Comparison of ENCODE assay signal across 18 cellular contexts in the genomic region with DNA sequence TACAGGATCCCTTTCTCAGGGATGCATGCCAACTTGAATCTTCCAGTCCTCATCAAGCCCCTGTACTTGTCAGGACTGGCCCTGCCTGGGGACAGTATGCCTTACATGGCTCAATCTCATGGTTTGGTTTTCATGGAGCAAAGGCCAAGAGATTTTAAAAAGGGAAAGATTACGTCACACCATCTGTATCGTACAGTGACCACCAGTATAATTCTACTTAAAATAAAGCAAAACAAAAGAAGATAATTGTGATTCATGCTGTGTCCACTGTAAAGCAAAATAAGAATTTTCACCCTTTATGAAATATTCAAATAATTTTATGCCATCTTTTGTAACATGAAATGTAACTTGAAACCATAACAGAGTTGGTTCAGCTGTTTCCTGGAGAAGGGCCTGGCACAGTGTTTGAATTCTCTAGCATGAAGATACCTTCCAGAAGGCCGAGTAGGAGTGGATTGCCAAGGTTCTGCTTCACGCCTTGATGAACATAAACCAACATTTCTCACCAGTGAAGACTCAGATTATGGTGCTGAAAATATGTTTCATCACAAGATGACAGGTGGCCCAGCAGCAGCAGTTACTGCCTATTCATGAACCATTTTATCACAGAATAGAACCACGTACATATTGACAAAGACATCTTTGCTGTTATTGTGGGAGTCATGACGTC.
DNase-seq lines count a peak whose midpoint lies in the region; ATAC-seq and TF ChIP-seq lines count a peak whose summit lies in the region.
"Had no signal": no experiment of that assay in that cellular context is flagged by ENCODE, and none has a peak within 500 bp of the region (broad histone marks: within the 10 kb centered on the region; RNA-seq: fewer than 3 reads in every experiment).

No MANE protein-coding gene starts in this region.

- H3K4me1 ChIP-seq in fibroblast of lung (ENCODE audit: control insufficient read depth, extremely low read depth, insufficient read depth, low read length) (no peaks in the 10 kb centered on the region), skeletal muscle satellite cell (ENCODE audit: control insufficient read depth, insufficient read depth, low read length) (peaks cover 15% of the 10 kb centered on the region)
- H3K4me1 ChIP-seq: Caco-2, left ventricle myocardium inferior had no signal

- H3K27ac Mint-ChIP-seq in T-helper 2 cell treated with Interferon-gamma antibody and Interleukin-4, amounts not matched to agents 5 μg/mL and 100 μg/mL, for 36 hours, result no peak overlapping the region
- H3K27ac Mint-ChIP-seq: natural killer cell treated with Interleukin-12 subunit alpha and Interleukin-12 subunit beta and Interleukin-15 and Interleukin-18, amount 100 ng/mL, for 72 hours had no signal

- no peaks in the 10 kb centered on the region for H3K4me1 Mint-ChIP-seq in T-helper 2 cell treated with Interferon-gamma antibody and Interleukin-4, amounts not matched to agents 5 μg/mL and 100 μg/mL, for 36 hours (ENCODE audit: low read depth)

- no peak overlapping the region for H2AFZ ChIP-seq in fibroblast of lung (ENCODE audit: low read length)

- no peak overlapping the region for H3K4me3 ChIP-seq in fibroblast of lung (replicated peaks in 1 of 4; ENCODE audit: control extremely low read depth in 1 of 4, insufficient read depth in 1 of 4, low read depth in 3 of 4, low read length in 4 of 4)
- H3K4me3 ChIP-seq in skeletal muscle satellite cell (ENCODE audit: low read length), result no peak overlapping the region
- H3K4me3 ChIP-seq: K562, left ventricle myocardium inferior had no signal

- H3K36me3 ChIP-seq in fibroblast of lung (ENCODE audit: control insufficient read depth, insufficient read depth, low read length) (no peaks in the 10 kb centered on the region), skeletal muscle satellite cell (ENCODE audit: insufficient read depth, low read length) (no peaks in the 10 kb centered on the region)
- H3K36me3 ChIP-seq: left ventricle myocardium inferior had no signal

- no peaks in the 10 kb centered on the region for H3K27me3 Mint-ChIP-seq in T-helper 2 cell treated with Interferon-gamma antibody and Interleukin-4, amounts not matched to agents 5 μg/mL and 100 μg/mL, for 36 hours (ENCODE audit: low read depth)
- H3K27me3 Mint-ChIP-seq: natural killer cell treated with Interleukin-12 subunit alpha and Interleukin-12 subunit beta and Interleukin-15 and Interleukin-18, amount 100 ng/mL, for 72 hours had no signal

- DNase-seq in NCI-H510A treated with DMSO at 0.1 percent for 48 hours (lab: John Stamatoyannopoulos, UW), result peak; percentile 4
- no peak for DNase-seq in NCI-H510A (lab: John Stamatoyannopoulos, UW)
- DNase-seq in RPMI7951 (ENCODE audit: low read depth), result peak; percentile 16
- DNase-seq in fibroblast of lung (ENCODE audit: low read depth in 2 of 2), result peak; percentile 24 to 65
- no peak for DNase-seq in HCEC 1CT
- no peak for DNase-seq in T-helper 2 cell treated with Interferon-gamma antibody and Interleukin-4, amounts not matched to agents 5 μg/mL and 100 μg/mL, for 36 hours (ENCODE audit: low spot score)
- DNase-seq: activated CD8-positive, alpha-beta memory T cell treated with anti-CD3 and anti-CD28 coated beads for 24 hours; Caco-2; central memory CD4-positive, alpha-beta T cell; H7; left ventricle myocardium inferior; NCI-H1436 treated with DMSO at 0.1 percent for 48 hours; right cardiac atrium; stimulated activated naive CD8-positive, alpha-beta T cell treated with anti-CD3 and anti-CD28 coated beads, Interleukin-15, Interleukin-2, amounts not matched to agents 100 U/mL and 50 U/mL, for 24 hours had no signal

- ATAC-seq in HG02571 (IDR thresholded peaks at IDR 0.05; ENCODE audit: unreplicated experiment), result no peak
- ATAC-seq: K562; natural killer cell treated with Interleukin-12 subunit alpha and Interleukin-12 subunit beta and Interleukin-15 and Interleukin-18, amount 100 ng/mL, for 72 hours; stimulated activated naive CD8-positive, alpha-beta T cell treated with anti-CD3 and anti-CD28 coated beads, Interleukin-15, Interleukin-2, amounts not matched to agents 100 U/mL and 50 U/mL, for 24 hours had no signal

- no peaks in the 10 kb centered on the region for H3K9me3 ChIP-seq in fibroblast of lung (ENCODE audit: control insufficient read depth, insufficient read depth, low read depth, low read length)
- H3K9me3 ChIP-seq in skeletal muscle satellite cell (replicated peaks; ENCODE audit: low read length), result no peaks in the 10 kb centered on the region
- H3K9me3 ChIP-seq: Caco-2, left ventricle myocardium inferior had no signal

- no peaks in the 10 kb centered on the region for H3K36me3 Mint-ChIP-seq in T-helper 2 cell treated with Interferon-gamma antibody and Interleukin-4, amounts not matched to agents 5 μg/mL and 100 μg/mL, for 36 hours (ENCODE audit: low read depth)
- H3K36me3 Mint-ChIP-seq: natural killer cell treated with Interleukin-12 subunit alpha and Interleukin-12 subunit beta and Interleukin-15 and Interleukin-18, amount 100 ng/mL, for 72 hours had no signal

- no peak overlapping the region for H3K27ac ChIP-seq in fibroblast of lung (ENCODE audit: insufficient read depth, low read length)
- H3K27ac ChIP-seq: left ventricle myocardium inferior had no signal

- no peaks in the 10 kb centered on the region for H4K20me1 ChIP-seq in fibroblast of lung (ENCODE audit: control insufficient read depth, extremely low read depth, insufficient read depth, low read length)

- no peaks in the 10 kb centered on the region for H3K79me2 ChIP-seq in fibroblast of lung (ENCODE audit: control insufficient read depth, insufficient read depth, low read length)

- no peaks in the 10 kb centered on the region for H3K9me3 Mint-ChIP-seq in T-helper 2 cell treated with Interferon-gamma antibody and Interleukin-4, amounts not matched to agents 5 μg/mL and 100 μg/mL, for 36 hours

- no peak for TF ChIP-seq CTCF in fibroblast of lung (conservative IDR thresholded peaks at IDR 0.05 in 1 of 2, IDR thresholded peaks at IDR 0.05 in 1 of 2; ENCODE audit: low read depth in 1 of 2, low read length in 2 of 2)

- no peaks in the 10 kb centered on the region for H3K27me3 ChIP-seq in fibroblast of lung (ENCODE audit: control insufficient read depth, insufficient read depth, low read length)
- H3K27me3 ChIP-seq in skeletal muscle satellite cell (ENCODE audit: control insufficient read depth, insufficient read depth, low read length), result no peaks in the 10 kb centered on the region

- H3K9ac ChIP-seq in fibroblast of lung (ENCODE audit: insufficient read depth, low read length) (no peak overlapping the region), skeletal muscle satellite cell (ENCODE audit: low read depth, low read length) (no peak overlapping the region)

- H3K4me3 Mint-ChIP-seq in T-helper 2 cell treated with Interferon-gamma antibody and Interleukin-4, amounts not matched to agents 5 μg/mL and 100 μg/mL, for 36 hours, result no peak overlapping the region
- H3K4me3 Mint-ChIP-seq: natural killer cell treated with Interleukin-12 subunit alpha and Interleukin-12 subunit beta and Interleukin-15 and Interleukin-18, amount 100 ng/mL, for 72 hours had no signal

- H3K4me2 ChIP-seq in fibroblast of lung (ENCODE audit: extremely low read depth, insufficient read depth, low read length) (no peak overlapping the region), skeletal muscle satellite cell (ENCODE audit: low read length) (peak overlapping the region; percentile 16)

Comparison
In these comparisons a context has a peak if more than half of its experiments do, and no peak if none do; other contexts are left out.
1. DNase-seq: peak in NCI-H510A treated with DMSO at 0.1 percent for 48 hours (single experiment), RPMI7951 (single experiment) and fibroblast of lung (2 of 2); none in NCI-H510A (single experiment), HCEC 1CT (single experiment) and T-helper 2 cell treated with Interferon-gamma antibody and Interleukin-4, amounts not matched to agents 5 μg/mL and 100 μg/mL, for 36 hours (single experiment).